In the genomic region with DNA sequence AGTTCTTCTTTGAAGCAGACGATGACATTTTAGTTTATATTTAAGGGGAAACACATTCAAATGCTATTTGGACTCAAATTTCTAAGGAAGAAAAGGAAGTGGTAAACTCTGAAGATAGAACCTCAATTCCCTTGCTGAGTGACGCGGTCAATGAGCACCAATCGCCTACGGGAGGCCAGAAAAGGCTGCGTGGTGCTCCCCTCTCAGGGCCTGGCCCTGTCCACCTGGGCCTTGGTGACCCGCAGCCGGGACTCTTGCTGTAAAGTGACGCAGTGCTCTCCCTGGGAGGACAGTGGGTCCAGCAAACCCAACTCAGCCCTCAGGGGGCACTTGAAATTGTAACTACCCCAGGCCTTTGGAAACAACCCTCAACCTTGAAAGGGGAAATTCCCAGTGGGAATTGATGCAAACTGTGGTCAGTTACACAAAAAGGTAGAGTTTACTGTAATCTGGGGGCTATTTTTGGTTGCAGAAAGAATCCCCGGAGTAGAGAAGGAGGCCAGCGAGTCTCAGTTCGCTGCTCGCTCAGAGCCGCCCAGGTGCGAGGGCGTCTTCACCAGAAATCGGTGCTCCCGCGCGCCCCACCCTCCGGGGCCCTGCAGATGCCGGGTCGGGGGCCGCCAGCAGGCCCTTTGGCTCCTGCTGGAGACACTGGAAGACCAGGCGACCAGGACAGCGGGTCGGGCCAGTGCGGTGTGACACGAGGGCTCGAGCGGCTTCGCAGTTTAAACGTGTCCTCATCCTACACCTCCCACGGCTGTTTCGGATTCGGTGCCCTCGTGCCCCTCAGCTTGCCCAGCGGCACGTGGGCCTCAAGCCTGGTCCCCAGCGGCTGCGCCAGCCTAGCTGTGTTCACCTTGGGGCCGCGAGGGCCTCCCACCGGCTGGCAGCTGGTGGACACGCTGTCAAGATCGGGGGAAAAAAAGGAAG, we compare ENCODE assay signal across 1 cellular context.
TF ChIP-seq lines count a peak whose summit lies in the region.

No MANE protein-coding gene starts in this region.

TF ChIP-seq in GM12878, 131 proteins besides CTCF, POLR2A, EP300 and RAD21 (continued from another document and continues in another):
- TF ChIP-seq, protein P1, sequence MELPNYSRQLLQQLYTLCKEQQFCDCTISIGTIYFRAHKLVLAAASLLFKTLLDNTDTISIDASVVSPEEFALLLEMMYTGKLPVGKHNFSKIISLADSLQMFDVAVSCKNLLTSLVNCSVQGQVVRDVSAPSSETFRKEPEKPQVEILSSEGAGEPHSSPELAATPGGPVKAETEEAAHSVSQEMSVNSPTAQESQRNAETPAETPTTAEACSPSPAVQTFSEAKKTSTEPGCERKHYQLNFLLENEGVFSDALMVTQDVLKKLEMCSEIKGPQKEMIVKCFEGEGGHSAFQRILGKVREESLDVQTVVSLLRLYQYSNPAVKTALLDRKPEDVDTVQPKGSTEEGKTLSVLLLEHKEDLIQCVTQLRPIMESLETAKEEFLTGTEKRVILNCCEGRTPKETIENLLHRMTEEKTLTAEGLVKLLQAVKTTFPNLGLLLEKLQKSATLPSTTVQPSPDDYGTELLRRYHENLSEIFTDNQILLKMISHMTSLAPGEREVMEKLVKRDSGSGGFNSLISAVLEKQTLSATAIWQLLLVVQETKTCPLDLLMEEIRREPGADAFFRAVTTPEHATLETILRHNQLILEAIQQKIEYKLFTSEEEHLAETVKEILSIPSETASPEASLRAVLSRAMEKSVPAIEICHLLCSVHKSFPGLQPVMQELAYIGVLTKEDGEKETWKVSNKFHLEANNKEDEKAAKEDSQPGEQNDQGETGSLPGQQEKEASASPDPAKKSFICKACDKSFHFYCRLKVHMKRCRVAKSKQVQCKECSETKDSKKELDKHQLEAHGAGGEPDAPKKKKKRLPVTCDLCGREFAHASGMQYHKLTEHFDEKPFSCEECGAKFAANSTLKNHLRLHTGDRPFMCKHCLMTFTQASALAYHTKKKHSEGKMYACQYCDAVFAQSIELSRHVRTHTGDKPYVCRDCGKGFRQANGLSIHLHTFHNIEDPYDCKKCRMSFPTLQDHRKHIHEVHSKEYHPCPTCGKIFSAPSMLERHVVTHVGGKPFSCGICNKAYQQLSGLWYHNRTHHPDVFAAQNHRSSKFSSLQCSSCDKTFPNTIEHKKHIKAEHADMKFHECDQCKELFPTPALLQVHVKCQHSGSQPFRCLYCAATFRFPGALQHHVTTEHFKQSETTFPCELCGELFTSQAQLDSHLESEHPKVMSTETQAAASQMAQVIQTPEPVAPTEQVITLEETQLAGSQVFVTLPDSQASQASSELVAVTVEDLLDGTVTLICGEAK (IDR thresholded peaks at IDR 0.05; ENCODE audit: borderline replicate concordance), result no peak
- TF ChIP-seq EED (IDR thresholded peaks at IDR 0.05; ENCODE audit: low read depth) (peak; percentile 97), NR2C1 (IDR thresholded peaks at IDR 0.05) (no peak), RAD51 (IDR thresholded peaks at IDR 0.05) (no peak), PRDM15 (CRISPR knock-in tag; IDR thresholded peaks at IDR 0.05) (0 out of 2 replicates have a peak, but pooled peaks have one; percentile 43), YBX1 (IDR thresholded peaks at IDR 0.05) (no peak), GATAD2B (conservative IDR thresholded peaks at IDR 0.05; ENCODE audit: low read depth) (peak; percentile 73), CEBPB (IDR thresholded peaks at IDR 0.05; ENCODE audit: borderline replicate concordance in 1 of 2, low read depth in 2 of 2, low read length in 2 of 2) (no peak), SMC3 (IDR thresholded peaks at IDR 0.05; ENCODE audit: borderline replicate concordance, low read length) (no peak; the same call in 1 of the 2 replicates), KAT2A (conservative IDR thresholded peaks at IDR 0.05; ENCODE audit: control insufficient read depth, low read depth, low read length) (no peak), TCF12 (IDR thresholded peaks at IDR 0.05; ENCODE audit: low read depth, low read length) (peak; percentile 62; the same call in 1 of the 2 replicates), CHD1 (IDR thresholded peaks at IDR 0.05; ENCODE audit: low read depth, low read length) (no peak), BACH1 (IDR thresholded peaks at IDR 0.05; ENCODE audit: borderline replicate concordance) (peak; percentile 23), CREM (IDR thresholded peaks at IDR 0.05; ENCODE audit: low read depth) (peak; percentile 89), EGR1 (IDR thresholded peaks at IDR 0.05; ENCODE audit: borderline replicate concordance in 1 of 2, low read depth in 2 of 2, low read length in 2 of 2) (peak in 1 of 2 experiments; percentile 80; a peak in 2 of 3 replicates), POLR2AphosphoS2 (IDR thresholded peaks at IDR 0.05; ENCODE audit: low read depth, low read length) (no peak), PAX5 (IDR thresholded peaks at IDR 0.05; ENCODE audit: borderline replicate concordance, low read depth, low read length) (peak; percentile 82), HCFC1 (IDR thresholded peaks at IDR 0.05; ENCODE audit: low read length) (no peak), ZNF592 (IDR thresholded peaks at IDR 0.05) (0 out of 2 replicates have a peak, but pooled peaks have one; percentile 6), EZH2 (IDR thresholded peaks at IDR 0.05; ENCODE audit: borderline replicate concordance, control insufficient read depth, low read depth, low read length) (no peak), NR2F1 (conservative IDR thresholded peaks at IDR 0.05) (peak; percentile 52), ZNF274 (IDR thresholded peaks at IDR 0.05; ENCODE audit: insufficient read depth, insufficient read length) (no peak), TAF1 (IDR thresholded peaks at IDR 0.05; ENCODE audit: borderline replicate concordance, low read depth, low read length) (no peak), DPF2 (IDR thresholded peaks at IDR 0.05) (peak; percentile 77; the same call in 1 of the 2 replicates), USF1 (IDR thresholded peaks at IDR 0.05; ENCODE audit: borderline replicate concordance, extremely low read length, insufficient read depth, low read depth, low read length) (peak; percentile 24), MEF2A (IDR thresholded peaks at IDR 0.05; ENCODE audit: insufficient read depth, low read depth, low read length) (peak; percentile 98), POLR2AphosphoS5 (IDR thresholded peaks at IDR 0.05; ENCODE audit: low read length) (peak; percentile 77; the same call in 1 of the 2 replicates)
- TF ChIP-seq, protein P2, sequence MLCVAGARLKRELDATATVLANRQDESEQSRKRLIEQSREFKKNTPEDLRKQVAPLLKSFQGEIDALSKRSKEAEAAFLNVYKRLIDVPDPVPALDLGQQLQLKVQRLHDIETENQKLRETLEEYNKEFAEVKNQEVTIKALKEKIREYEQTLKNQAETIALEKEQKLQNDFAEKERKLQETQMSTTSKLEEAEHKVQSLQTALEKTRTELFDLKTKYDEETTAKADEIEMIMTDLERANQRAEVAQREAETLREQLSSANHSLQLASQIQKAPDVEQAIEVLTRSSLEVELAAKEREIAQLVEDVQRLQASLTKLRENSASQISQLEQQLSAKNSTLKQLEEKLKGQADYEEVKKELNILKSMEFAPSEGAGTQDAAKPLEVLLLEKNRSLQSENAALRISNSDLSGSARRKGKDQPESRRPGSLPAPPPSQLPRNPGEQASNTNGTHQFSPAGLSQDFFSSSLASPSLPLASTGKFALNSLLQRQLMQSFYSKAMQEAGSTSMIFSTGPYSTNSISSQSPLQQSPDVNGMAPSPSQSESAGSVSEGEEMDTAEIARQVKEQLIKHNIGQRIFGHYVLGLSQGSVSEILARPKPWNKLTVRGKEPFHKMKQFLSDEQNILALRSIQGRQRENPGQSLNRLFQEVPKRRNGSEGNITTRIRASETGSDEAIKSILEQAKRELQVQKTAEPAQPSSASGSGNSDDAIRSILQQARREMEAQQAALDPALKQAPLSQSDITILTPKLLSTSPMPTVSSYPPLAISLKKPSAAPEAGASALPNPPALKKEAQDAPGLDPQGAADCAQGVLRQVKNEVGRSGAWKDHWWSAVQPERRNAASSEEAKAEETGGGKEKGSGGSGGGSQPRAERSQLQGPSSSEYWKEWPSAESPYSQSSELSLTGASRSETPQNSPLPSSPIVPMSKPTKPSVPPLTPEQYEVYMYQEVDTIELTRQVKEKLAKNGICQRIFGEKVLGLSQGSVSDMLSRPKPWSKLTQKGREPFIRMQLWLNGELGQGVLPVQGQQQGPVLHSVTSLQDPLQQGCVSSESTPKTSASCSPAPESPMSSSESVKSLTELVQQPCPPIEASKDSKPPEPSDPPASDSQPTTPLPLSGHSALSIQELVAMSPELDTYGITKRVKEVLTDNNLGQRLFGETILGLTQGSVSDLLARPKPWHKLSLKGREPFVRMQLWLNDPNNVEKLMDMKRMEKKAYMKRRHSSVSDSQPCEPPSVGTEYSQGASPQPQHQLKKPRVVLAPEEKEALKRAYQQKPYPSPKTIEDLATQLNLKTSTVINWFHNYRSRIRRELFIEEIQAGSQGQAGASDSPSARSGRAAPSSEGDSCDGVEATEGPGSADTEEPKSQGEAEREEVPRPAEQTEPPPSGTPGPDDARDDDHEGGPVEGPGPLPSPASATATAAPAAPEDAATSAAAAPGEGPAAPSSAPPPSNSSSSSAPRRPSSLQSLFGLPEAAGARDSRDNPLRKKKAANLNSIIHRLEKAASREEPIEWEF (IDR thresholded peaks at IDR 0.05; ENCODE audit: insufficient replicate concordance, low read depth, low read length), result no peak
- TF ChIP-seq, protein P3, sequence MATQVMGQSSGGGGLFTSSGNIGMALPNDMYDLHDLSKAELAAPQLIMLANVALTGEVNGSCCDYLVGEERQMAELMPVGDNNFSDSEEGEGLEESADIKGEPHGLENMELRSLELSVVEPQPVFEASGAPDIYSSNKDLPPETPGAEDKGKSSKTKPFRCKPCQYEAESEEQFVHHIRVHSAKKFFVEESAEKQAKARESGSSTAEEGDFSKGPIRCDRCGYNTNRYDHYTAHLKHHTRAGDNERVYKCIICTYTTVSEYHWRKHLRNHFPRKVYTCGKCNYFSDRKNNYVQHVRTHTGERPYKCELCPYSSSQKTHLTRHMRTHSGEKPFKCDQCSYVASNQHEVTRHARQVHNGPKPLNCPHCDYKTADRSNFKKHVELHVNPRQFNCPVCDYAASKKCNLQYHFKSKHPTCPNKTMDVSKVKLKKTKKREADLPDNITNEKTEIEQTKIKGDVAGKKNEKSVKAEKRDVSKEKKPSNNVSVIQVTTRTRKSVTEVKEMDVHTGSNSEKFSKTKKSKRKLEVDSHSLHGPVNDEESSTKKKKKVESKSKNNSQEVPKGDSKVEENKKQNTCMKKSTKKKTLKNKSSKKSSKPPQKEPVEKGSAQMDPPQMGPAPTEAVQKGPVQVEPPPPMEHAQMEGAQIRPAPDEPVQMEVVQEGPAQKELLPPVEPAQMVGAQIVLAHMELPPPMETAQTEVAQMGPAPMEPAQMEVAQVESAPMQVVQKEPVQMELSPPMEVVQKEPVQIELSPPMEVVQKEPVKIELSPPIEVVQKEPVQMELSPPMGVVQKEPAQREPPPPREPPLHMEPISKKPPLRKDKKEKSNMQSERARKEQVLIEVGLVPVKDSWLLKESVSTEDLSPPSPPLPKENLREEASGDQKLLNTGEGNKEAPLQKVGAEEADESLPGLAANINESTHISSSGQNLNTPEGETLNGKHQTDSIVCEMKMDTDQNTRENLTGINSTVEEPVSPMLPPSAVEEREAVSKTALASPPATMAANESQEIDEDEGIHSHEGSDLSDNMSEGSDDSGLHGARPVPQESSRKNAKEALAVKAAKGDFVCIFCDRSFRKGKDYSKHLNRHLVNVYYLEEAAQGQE (IDR thresholded peaks at IDR 0.05; ENCODE audit: low read depth, low read length), result no peak
